33 cellular contexts compared by ENCODE assay signal in the genomic region with DNA sequence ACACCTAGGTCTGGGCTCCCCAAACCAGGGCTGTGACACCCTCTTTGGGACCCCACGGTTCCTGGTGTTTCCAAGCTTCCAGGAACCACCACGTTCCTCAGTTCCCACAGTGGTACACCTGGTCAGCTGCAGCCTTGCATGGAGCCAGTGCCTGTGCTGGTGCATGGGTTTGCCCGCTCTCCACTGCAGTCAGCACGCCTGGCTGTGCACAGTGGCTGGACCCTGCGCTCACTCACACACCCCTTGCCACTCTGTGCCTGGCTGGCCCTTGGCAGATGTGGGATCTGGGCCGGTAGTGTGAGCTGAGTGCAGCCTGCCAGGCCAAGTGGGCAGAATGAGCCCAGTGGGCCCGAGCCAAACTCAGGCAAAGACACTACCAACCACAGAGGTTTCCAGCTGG.
"Had no signal": no experiment of that assay in that cellular context is flagged by ENCODE, and none has a peak within 500 bp of the region (broad histone marks: within the 10 kb centered on the region; RNA-seq: fewer than 3 reads in every experiment).

No MANE protein-coding gene starts in this region.

- ATAC-seq: activated CD8-positive, alpha-beta T cell treated with anti-CD3 and anti-CD28 coated beads for 36 hours; activated naive CD4-positive, alpha-beta T cell treated with anti-CD3 and anti-CD28 coated beads, Interleukin-2, amount 50 U/mL, for 72 hours; activated T-cell treated with anti-CD3 and anti-CD28 coated beads, Interleukin-2, amount 50 U/mL, for 4 hours; activated T-cell treated with anti-CD3 and anti-CD28 coated beads, Interleukin-2, amount 50 U/mL, for 72 hours; activated T-helper 17 cell treated with anti-CD3 and anti-CD28 coated beads, Interleukin-2, amount 50 U/mL, for 72 hours; body of pancreas had no signal

- H3K4me3 ChIP-seq: adrenal gland, body of pancreas, breast epithelium had no signal

- H3K36me3 ChIP-seq: adrenal gland, brain microvascular endothelial cell, breast epithelium had no signal

- H3K9me3 ChIP-seq: adrenal gland had no signal

- H3K27me3 ChIP-seq: adrenal gland, body of pancreas, brain microvascular endothelial cell, breast epithelium had no signal

- FAIRE-seq: astrocyte, TTC549 had no signal

- DNase-seq: activated B cell treated with CpG ODN at 0.5 μM for 24 hours; activated CD4-positive, alpha-beta memory T cell treated with anti-CD3 and anti-CD28 coated beads for 36 hours; activated CD4-positive, alpha-beta T cell treated with anti-CD3 and anti-CD28 coated beads for 4 hours; activated CD4-positive, alpha-beta T cell treated with anti-CD3 and anti-CD28 coated beads, Interleukin-2, amount 10 ng/mL, durations not matched to agents 24 days and 14 days; activated CD4-positive, alpha-beta T cell treated with anti-CD3 and anti-CD28 coated beads, Interleukin-2, amount 50 U/mL, for 1 hour; activated CD4-positive, alpha-beta T cell treated with anti-CD3 and anti-CD28 coated beads, Interleukin-2, amount 50 U/mL, for 4 hours; activated CD4-positive, CD25-positive, alpha-beta regulatory T cell treated with anti-CD3 and anti-CD28 coated beads, Interleukin-2, amount 50 U/mL, for 72 hours; activated CD8-positive, alpha-beta memory T cell treated with anti-CD3 and anti-CD28 coated beads, Interleukin-2, amount 50 U/mL, for 4 hours; activated CD8-positive, alpha-beta T cell treated with anti-CD3 and anti-CD28 coated beads for 36 hours; activated effector memory CD4-positive, alpha-beta T cell treated with anti-CD3 and anti-CD28 coated beads, Interleukin-2, amount 50 U/mL, for 16 hours; activated gamma-delta T cell treated with Interleukin-2 at 50 U/mL for 16 hours; activated naive CD4-positive, alpha-beta T cell; activated naive CD4-positive, alpha-beta T cell treated with anti-CD3 and anti-CD28 coated beads for 36 hours; activated naive CD4-positive, alpha-beta T cell treated with anti-CD3 and anti-CD28 coated beads, Interleukin-2, amount 50 U/mL, for 16 hours; activated naive CD8-positive, alpha-beta T cell treated with anti-CD3 and anti-CD28 coated beads for 36 hours; activated T-cell treated with anti-CD3 and anti-CD28 coated beads for 4 hours; activated T-cell treated with anti-CD3 and anti-CD28 coated beads, Interleukin-2, amount 50 U/mL, for 1 hour; activated T-cell treated with anti-CD3 and anti-CD28 coated beads, Interleukin-2, amount 50 U/mL, for 4 hours; activated T-cell treated with anti-CD3 and anti-CD28 coated beads, Interleukin-2, amount 50 U/mL, for 72 hours; adrenal gland; amniotic stem cell; aorta; body of pancreas; brain microvascular endothelial cell; central memory CD4-positive, alpha-beta T cell; T-helper 2 cell; T-helper 9 cell had no signal

- H3K27ac ChIP-seq: adrenal gland, body of pancreas, brain microvascular endothelial cell, breast epithelium, VCaP had no signal

- H3K4me1 ChIP-seq: adrenal gland, body of pancreas, breast epithelium had no signal
